ENCODE assay signal across 8 cellular contexts in genomic region chr17:7651097-7651958, GRCh38. TPM values are rescaled to one million over a fixed set of nuclear protein-coding genes. Genes with fewer than 3 reads are reported as not detected.
A peak's percentile ranks its signal among the peaks of the same experiment; 100 is the strongest.
DNase-seq lines count a peak whose midpoint lies in the region; ATAC-seq and TF ChIP-seq lines count a peak whose summit lies in the region.

No MANE protein-coding gene starts in this region.

- H3K4me2 ChIP-seq in PC-9 = peak overlapping the region; percentile 23; the same call in 1 of the 2 replicates

- H3K9me3 Mint-ChIP-seq in CD4-positive, alpha-beta memory T cell = peaks cover 0 to 4% (median 0%) of the 10 kb centered on the region in 8 donors

- no peak for DNase-seq in CD4-positive, alpha-beta memory T cell
- no peak for DNase-seq in PC-9
- peak; percentile 60 to 66 for DNase-seq in erythroblast (lab: John Stamatoyannopoulos, UW)
- no peak for DNase-seq in NCI-H2227 treated with DMSO at 0.1 percent for 48 hours (lab: John Stamatoyannopoulos, UW)
- no peak for DNase-seq in SHP77 (lab: John Stamatoyannopoulos, UW)

- POLR2A ChIA-PET in CD4-positive, alpha-beta memory T cell (lab: Charles Lee; ENCODE audit: partially characterized antibody) = interaction anchor here (0.7 to 2.6 kb wide), 5 partner anchors 23 to 417 kb away, joined by 3 to 55 read pairs (median 9); partner anchors contain the start of genes DVL2, FXR2, SAT2 and TP53
- POLR2A ChIA-PET in PC-9 (lab: Charles Lee; ENCODE audit: unreplicated experiment) = interaction anchor here (0.6 kb wide), 1 partner anchor 75 kb away, joined by 3 read pairs; no protein-coding TSS in a partner anchor

- H3K27me3 Mint-ChIP-seq in CD4-positive, alpha-beta memory T cell = peaks cover 14 to 26% of the 10 kb centered on the region in 2 donors

- H3K4me3 ChIP-seq in CD4-positive, alpha-beta memory T cell (ENCODE audit: low read length in 2 of 2) = peak overlapping the region; percentile 29 to 46
- H3K4me3 ChIP-seq in PC-9 (no peak overlapping the region), neuron (ENCODE audit: low read length) (peak overlapping the region; percentile 51)

- H3K36me3 ChIP-seq in CD4-positive, alpha-beta memory T cell (ENCODE audit: insufficient read depth, low read length) = no peaks in the 10 kb centered on the region
- no peaks in the 10 kb centered on the region for H3K36me3 ChIP-seq in PC-9 (ENCODE audit: low read depth)
- peaks cover 10% of the 10 kb centered on the region for H3K36me3 ChIP-seq in neuron (ENCODE audit: insufficient read depth, low read length)

- H3K4me1 Mint-ChIP-seq in CD4-positive, alpha-beta memory T cell = peaks cover 10 to 16% (median 13%) of the 10 kb centered on the region in 4 donors

- intact Hi-C loops in CD4-positive, alpha-beta memory T cell (cut with micrococcal nuclease) = no loop called here
- intact Hi-C loops in PC-9 (cut with micrococcal nuclease; ENCODE audit: unreplicated experiment) = no loop called here

- H3K79me2 ChIP-seq in PC-9 (ENCODE audit: low read depth) = no peaks in the 10 kb centered on the region

- peaks cover 13% of the 10 kb centered on the region for H3K27me3 ChIP-seq in CD4-positive, alpha-beta memory T cell (ENCODE audit: insufficient read depth, low read length)
- peaks cover 11% of the 10 kb centered on the region for H3K27me3 ChIP-seq in PC-9 (ENCODE audit: insufficient read depth, low read depth)
- H3K27me3 ChIP-seq in neuron (ENCODE audit: insufficient read depth, low read length) = no peaks in the 10 kb centered on the region

- CTCF ChIA-PET in CD4-positive, alpha-beta memory T cell (lab: Charles Lee; ENCODE audit: partially characterized antibody) = interaction anchor here (0.7 to 2.5 kb wide), 8 partner anchors 8 to 66 kb away, joined by 3 to 6 read pairs (median 4); partner anchors contain the start of genes FXR2, TP53 and WRAP53
- CTCF ChIA-PET in PC-9 (lab: Charles Lee) = interaction anchor here (0.6 to 1.0 kb wide), 4 partner anchors 22 to 296 kb away, joined by 3 to 10 read pairs (median 6); no protein-coding TSS in a partner anchor

- H3K4me1 ChIP-seq in CD4-positive, alpha-beta memory T cell (ENCODE audit: insufficient read depth, low read length) = peaks cover 20% of the 10 kb centered on the region
- H3K4me1 ChIP-seq in PC-9 (replicated peaks; ENCODE audit: insufficient read depth) = no peaks in the 10 kb centered on the region
- H3K4me1 ChIP-seq in neuron (ENCODE audit: insufficient read depth, low read length) = peaks cover 16% of the 10 kb centered on the region

- no peaks in the 10 kb centered on the region for H4K20me1 ChIP-seq in PC-9 (ENCODE audit: insufficient read depth)

- peak overlapping the region in 5 of 7 donors; percentile 41 to 92 (median 49) for H3K27ac Mint-ChIP-seq in CD4-positive, alpha-beta memory T cell

- H3K4me3 Mint-ChIP-seq in CD4-positive, alpha-beta memory T cell = peak overlapping the region; percentile 78 to 86 (median 84)

- BruUV-seq in PC-9 (replicated peaks; lab: Mats Ljungman, UMichigan) = no TSS peak

- ATAC-seq in GM18502 (IDR thresholded peaks at IDR 0.05; ENCODE audit: poor library complexity, unreplicated experiment) (no peak), HG02981 (IDR thresholded peaks at IDR 0.05; ENCODE audit: unreplicated experiment) (no peak)

- no peaks in the 10 kb centered on the region for H3K36me3 Mint-ChIP-seq in CD4-positive, alpha-beta memory T cell

- no peaks in the 10 kb centered on the region for H3K9me3 ChIP-seq in CD4-positive, alpha-beta memory T cell (ENCODE audit: control insufficient read depth in 1 of 2, low read length in 2 of 2)
- H3K9me3 ChIP-seq in PC-9 (ENCODE audit: insufficient read depth, low read depth) (no peaks in the 10 kb centered on the region), neuron (ENCODE audit: low read length) (no peaks in the 10 kb centered on the region)

- TF ChIP-seq CTCF in PC-9 (conservative IDR thresholded peaks at IDR 0.05) = no peak

- peaks cover 5% of the 10 kb centered on the region; the same call in 1 of the 2 replicates for H3F3A ChIP-seq in PC-9 (ENCODE audit: insufficient read depth, low read depth)

- H3K9me2 ChIP-seq in PC-9 (ENCODE audit: insufficient read depth) = no peaks in the 10 kb centered on the region

- H3K27ac ChIP-seq in CD4-positive, alpha-beta memory T cell (ENCODE audit: low read depth, low read length) = no peak overlapping the region
- H3K27ac ChIP-seq in PC-9 = no peak overlapping the region

- H2AFZ ChIP-seq in PC-9 = no peak overlapping the region
- peak overlapping the region; percentile 83 for H2AFZ ChIP-seq in neuron (ENCODE audit: low read depth, low read length)

- TF ChIP-seq POLR2A in erythroblast (IDR thresholded peaks at IDR 0.05; ENCODE audit: low read length) = no peak

RNA-seq across cellular contexts. Expression of gene ATP1B2, which starts 0.6 kb away (rescaled TPM):
- total RNA-seq in CD4-positive, alpha-beta memory T cell = under 1 TPM; 0.22 to 0.52 TPM
- not detected for polyA plus RNA-seq in CD4-positive, alpha-beta memory T cell
- 0.63 and 0.73 TPM in 2 replicates for total RNA-seq in PC-9 (2021)

RNA-seq across cellular contexts. Expression of gene SHBG, which starts 21.4 kb away (rescaled TPM):
- total RNA-seq in CD4-positive, alpha-beta memory T cell = not detected
- not detected for polyA plus RNA-seq in CD4-positive, alpha-beta memory T cell
- total RNA-seq in PC-9 (2021) = 0.52 and 1.0 TPM in 2 replicates

RNA-seq across cellular contexts. Expression of gene SAT2, which starts 23.7 kb away (rescaled TPM):
- total RNA-seq in CD4-positive, alpha-beta memory T cell = 10 to 100 TPM; 65.8 to 76.9 TPM
- polyA plus RNA-seq in CD4-positive, alpha-beta memory T cell = 10 to 100 TPM; 27.0 to 50.8 TPM
- 52.0 and 68.7 TPM in 2 replicates for total RNA-seq in PC-9 (2021)

RNA-seq across cellular contexts. Expression of gene TP53, which starts 36.0 kb away (rescaled TPM):
- 10 to 100 TPM; 89.1 to 97.4 TPM for total RNA-seq in CD4-positive, alpha-beta memory T cell
- 10 to 100 TPM; 15.9 to 35.3 TPM for polyA plus RNA-seq in CD4-positive, alpha-beta memory T cell
- 307 and 340 TPM in 2 replicates for total RNA-seq in PC-9 (2021)

RNA-seq across cellular contexts. Expression of gene FXR2, which starts 36.6 kb away (rescaled TPM):
- 10 to 100 TPM; 44.1 to 46.6 TPM for total RNA-seq in CD4-positive, alpha-beta memory T cell
- polyA plus RNA-seq in CD4-positive, alpha-beta memory T cell = 10 to 100 TPM in 1 of 2 donors, 1 to 10 TPM in 1; 9.2 to 18.6 TPM
- 61.5 and 63.7 TPM in 2 replicates for total RNA-seq in PC-9 (2021)

Comparison
In these comparisons a context has a peak if more than half of its experiments do, and no peak if none do; other contexts are left out.
1. DNase-seq: peak in erythroblast (2 of 2); none in CD4-positive, alpha-beta memory T cell (0 of 5), PC-9 (0 of 2), NCI-H2227 treated with DMSO at 0.1 percent for 48 hours (single experiment) and SHP77 (0 of 2).